18 cellular contexts compared by ENCODE assay signal in the genomic region with DNA sequence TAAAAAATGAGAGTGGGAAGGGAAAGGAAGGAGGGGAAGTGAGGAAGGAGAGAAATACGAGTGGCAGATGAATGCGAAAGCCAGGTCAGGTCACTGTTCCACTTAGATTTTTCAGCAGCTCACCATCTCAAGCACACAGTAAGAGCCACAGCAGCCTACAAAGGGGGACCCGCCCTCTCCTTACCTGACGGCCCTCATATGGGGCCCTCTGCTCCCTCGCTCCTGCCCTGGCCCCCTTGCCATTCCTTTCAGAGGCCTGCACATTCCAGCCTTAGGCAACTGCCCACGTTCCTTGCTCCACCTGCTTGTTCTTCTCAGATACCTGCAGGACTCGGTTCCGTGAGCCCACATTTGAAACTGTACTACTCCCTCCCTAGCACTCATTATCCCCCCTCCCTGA. TPM values are rescaled to one million over a fixed set of nuclear protein-coding genes. Genes with fewer than 3 reads are reported as not detected.
DNase-seq lines count a peak whose midpoint lies in the region; ATAC-seq and TF ChIP-seq lines count a peak whose summit lies in the region.
"Had no signal": no experiment of that assay in that cellular context is flagged by ENCODE, and none has a peak within 500 bp of the region (broad histone marks: within the 10 kb centered on the region; RNA-seq: fewer than 3 reads in every experiment).

No MANE protein-coding gene starts in this region.

- H3K27me3 Mint-ChIP-seq in activated CD4-positive, alpha-beta T cell treated with anti-CD3 and anti-CD28 coated beads for 36 hours, result no peaks in the 10 kb centered on the region
- no peaks in the 10 kb centered on the region for H3K27me3 Mint-ChIP-seq in activated naive CD8-positive, alpha-beta T cell treated with anti-CD3 and anti-CD28 coated beads, Interleukin-2, amount 50 U/mL, for 24 hours
- H3K27me3 Mint-ChIP-seq in natural killer cell (ENCODE audit: low read depth in 2 of 2), result no peaks in the 10 kb centered on the region
- H3K27me3 Mint-ChIP-seq: activated B cell treated with CpG ODN at 0.5 μM for 24 hours had no signal

- H3K4me3 ChIP-seq in H7 (ENCODE audit: insufficient read depth, low read depth, low read length), result no peak overlapping the region
- H3K4me3 ChIP-seq: GM12878, ovary, transverse colon had no signal

- peaks cover 63% of the 10 kb centered on the region for H3K4me1 Mint-ChIP-seq in activated CD4-positive, alpha-beta T cell treated with anti-CD3 and anti-CD28 coated beads for 36 hours
- H3K4me1 Mint-ChIP-seq in activated naive CD8-positive, alpha-beta T cell treated with anti-CD3 and anti-CD28 coated beads, Interleukin-2, amount 50 U/mL, for 24 hours, result peaks cover 53% of the 10 kb centered on the region
- peaks cover 82 to 86% of the 10 kb centered on the region in 2 donors for H3K4me1 Mint-ChIP-seq in natural killer cell

- CTCF ChIA-PET in activated CD4-positive, alpha-beta T cell treated with anti-CD3 and anti-CD28 coated beads for 36 hours (lab: Charles Lee), result interaction anchor here (1.4 kb wide), 1 partner anchor 17 kb away, joined by 3 read pairs; no protein-coding TSS in a partner anchor

- H3K27ac Mint-ChIP-seq in activated CD4-positive, alpha-beta T cell treated with anti-CD3 and anti-CD28 coated beads for 36 hours, result peak overlapping the region; percentile 85
- peak overlapping the region; percentile 76 for H3K27ac Mint-ChIP-seq in activated naive CD8-positive, alpha-beta T cell treated with anti-CD3 and anti-CD28 coated beads, Interleukin-2, amount 50 U/mL, for 24 hours
- peak overlapping the region; percentile 78 to 81 for H3K27ac Mint-ChIP-seq in natural killer cell
- H3K27ac Mint-ChIP-seq: activated B cell treated with CpG ODN at 0.5 μM for 24 hours had no signal

- no peak for TF ChIP-seq CTCF in natural killer cell (IDR thresholded peaks at IDR 0.05)

- no peak for ATAC-seq in activated CD4-positive, alpha-beta T cell treated with anti-CD3 and anti-CD28 coated beads for 36 hours
- ATAC-seq in activated naive CD8-positive, alpha-beta T cell treated with anti-CD3 and anti-CD28 coated beads, Interleukin-2, amount 50 U/mL, for 24 hours, result no peak
- no peak for ATAC-seq in natural killer cell
- ATAC-seq: GM12878 had no signal

- no peak for DNase-seq in activated CD4-positive, alpha-beta T cell treated with anti-CD3 and anti-CD28 coated beads for 36 hours
- DNase-seq in activated CD4-positive, alpha-beta T cell treated with anti-CD3 and anti-CD28 coated beads, Interleukin-2, amount 50 U/mL, for 1 hour, result no peak
- DNase-seq in H7, result peak; percentile 51
- no peak for DNase-seq in activated naive CD8-positive, alpha-beta T cell treated with anti-CD3 and anti-CD28 coated beads, Interleukin-2, amount 50 U/mL, for 24 hours
- no peak for DNase-seq in natural killer cell
- no peak for DNase-seq in NCI-H446 treated with DMSO at 0.1 percent for 48 hours (lab: John Stamatoyannopoulos, UW)
- no peak for DNase-seq in OCI-M2 (lab: John Stamatoyannopoulos, UW; ENCODE audit: unreplicated experiment)
- DNase-seq in NCI-H345 treated with DMSO at 0.1 percent for 48 hours (lab: John Stamatoyannopoulos, UW; ENCODE audit: unreplicated experiment), result no peak
- DNase-seq: activated B cell treated with CpG ODN at 0.5 μM for 24 hours, activated T-cell treated with anti-CD3 and anti-CD28 coated beads for 4 hours, aorta, HCEC 1CT, midbrain, NCI-H2081, ovary, small intestine, transverse colon had no signal

- H3K36me3 Mint-ChIP-seq in activated CD4-positive, alpha-beta T cell treated with anti-CD3 and anti-CD28 coated beads for 36 hours (ENCODE audit: low read depth), result peaks cover 27% of the 10 kb centered on the region
- peaks cover 12% of the 10 kb centered on the region for H3K36me3 Mint-ChIP-seq in activated naive CD8-positive, alpha-beta T cell treated with anti-CD3 and anti-CD28 coated beads, Interleukin-2, amount 50 U/mL, for 24 hours (ENCODE audit: low read depth)
- no peaks in the 10 kb centered on the region for H3K36me3 Mint-ChIP-seq in natural killer cell

- H3K27me3 ChIP-seq in H7 (ENCODE audit: control insufficient read depth, insufficient read depth, low read length), result no peaks in the 10 kb centered on the region
- H3K27me3 ChIP-seq: ovary, transverse colon had no signal

- H3K9me3 Mint-ChIP-seq in activated CD4-positive, alpha-beta T cell treated with anti-CD3 and anti-CD28 coated beads for 36 hours (ENCODE audit: low read depth), result no peaks in the 10 kb centered on the region
- H3K9me3 Mint-ChIP-seq in activated naive CD8-positive, alpha-beta T cell treated with anti-CD3 and anti-CD28 coated beads, Interleukin-2, amount 50 U/mL, for 24 hours, result no peaks in the 10 kb centered on the region
- H3K9me3 Mint-ChIP-seq in natural killer cell, result no peaks in the 10 kb centered on the region
- H3K9me3 Mint-ChIP-seq: activated B cell treated with CpG ODN at 0.5 μM for 24 hours had no signal

- intact Hi-C loops in activated CD4-positive, alpha-beta T cell treated with anti-CD3 and anti-CD28 coated beads for 36 hours (cut with DNase I, micrococcal nuclease), result no loop called here
- intact Hi-C loops in natural killer cell (cut with micrococcal nuclease), result no loop called here

- POLR2A ChIA-PET in activated CD4-positive, alpha-beta T cell treated with anti-CD3 and anti-CD28 coated beads for 36 hours (lab: Charles Lee), result interaction anchor here (0.7 to 1.6 kb wide), 4 partner anchors 10 to 121 kb away, joined by 3 to 4 read pairs (median 4); no protein-coding TSS in a partner anchor

- H3K36me3 ChIP-seq in H7 (replicated peaks; ENCODE audit: control insufficient read depth, insufficient read depth, low read length), result no peaks in the 10 kb centered on the region; the same call in 1 of the 2 replicates
- H3K36me3 ChIP-seq: ovary, transverse colon had no signal

- H3K4me3 Mint-ChIP-seq in activated CD4-positive, alpha-beta T cell treated with anti-CD3 and anti-CD28 coated beads for 36 hours, result peak overlapping the region; percentile 32
- peak overlapping the region; percentile 53 for H3K4me3 Mint-ChIP-seq in activated naive CD8-positive, alpha-beta T cell treated with anti-CD3 and anti-CD28 coated beads, Interleukin-2, amount 50 U/mL, for 24 hours
- peak overlapping the region; percentile 66 for H3K4me3 Mint-ChIP-seq in natural killer cell
- H3K4me3 Mint-ChIP-seq: activated B cell treated with CpG ODN at 0.5 μM for 24 hours had no signal

RNA-seq across cellular contexts. Expression of a gene that starts 22.0 kb away (rescaled TPM):
- total RNA-seq in activated CD4-positive, alpha-beta T cell treated with anti-CD3 and anti-CD28 coated beads for 36 hours, result 10 to 100 TPM; 54.8 to 61.7 TPM
- 56.2 and 68.5 TPM in 2 replicates for total RNA-seq in H7 (2014; rRNA removed; shearing (Covaris generic))
- total RNA-seq in natural killer cell, result 10 to 100 TPM; 71.1 to 84.7 (median 72.2) TPM
